Comparison of ENCODE assay signal across 10 cellular contexts in the genomic region with DNA sequence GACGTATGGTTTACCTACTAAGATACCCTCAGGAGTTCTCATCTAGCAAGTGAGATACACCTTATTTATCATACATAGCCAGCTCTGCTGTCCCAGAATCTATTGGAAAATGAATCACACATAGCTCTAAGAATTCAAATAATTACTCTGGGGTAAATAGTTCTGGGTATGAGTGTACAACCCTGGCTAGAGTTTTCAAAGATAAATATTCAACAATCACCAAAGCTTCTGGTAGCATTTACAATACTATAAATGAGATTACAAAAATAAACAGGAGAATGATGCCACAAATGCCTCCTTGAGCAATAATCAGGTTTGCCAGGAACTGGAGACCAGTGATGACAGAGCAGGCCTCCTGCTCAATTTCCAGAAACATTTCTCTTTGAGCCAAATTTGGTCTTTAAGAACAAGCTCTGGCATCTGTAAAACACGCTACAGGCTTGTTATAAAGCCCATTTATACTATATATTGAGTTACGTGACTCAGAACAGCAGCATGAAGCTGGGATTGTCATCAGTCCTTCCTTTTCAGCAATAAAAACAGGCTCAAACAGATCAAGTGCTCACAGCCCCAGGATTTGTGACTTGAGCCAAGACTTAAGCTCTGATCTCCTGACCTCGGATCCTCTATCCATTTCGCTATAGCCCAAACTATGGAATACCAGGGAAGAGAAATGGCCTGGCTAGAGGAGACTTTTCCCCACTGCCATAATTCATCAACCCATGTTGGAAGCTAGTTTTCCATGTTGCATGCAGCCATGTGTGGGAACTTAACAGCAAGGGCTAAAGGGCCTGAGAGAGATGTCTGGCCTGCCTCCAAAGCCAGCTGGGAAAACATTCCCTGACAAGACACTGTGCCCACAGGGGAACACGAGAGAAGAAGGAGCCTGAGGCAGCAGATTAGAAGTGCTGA. TPM values are rescaled to one million over a fixed set of nuclear protein-coding genes. Genes with fewer than 3 reads are reported as not detected.
DNase-seq lines count a peak whose midpoint lies in the region; ATAC-seq, FAIRE-seq and TF ChIP-seq lines count a peak whose summit lies in the region.
"Had no signal": no experiment of that assay in that cellular context is flagged by ENCODE, and none has a peak within 500 bp of the region (broad histone marks: within the 10 kb centered on the region; RNA-seq: fewer than 3 reads in every experiment).

No MANE protein-coding gene starts in this region.

- peaks cover 75% of the 10 kb centered on the region for H3K4me1 Mint-ChIP-seq in stimulated activated naive CD8-positive, alpha-beta T cell treated with anti-CD3 and anti-CD28 coated beads, Interleukin-15, amount 100 ng/mL, for 72 hours
- peaks cover 29% of the 10 kb centered on the region for H3K4me1 Mint-ChIP-seq in mesothelial cell of epicardium

- no peak for DNase-seq in stimulated activated naive CD8-positive, alpha-beta T cell treated with anti-CD3 and anti-CD28 coated beads, Interleukin-15, amount 100 ng/mL, for 72 hours
- DNase-seq in stimulated activated naive CD8-positive, alpha-beta T cell treated with anti-CD3 and anti-CD28 coated beads, Interleukin-15, Interleukin-2, amounts not matched to agents 100 U/mL and 50 U/mL, for 24 hours = no peak
- DNase-seq in cardiac fibroblast (ENCODE audit: low read depth in 2 of 2) (peak; percentile 95 to 96), mesothelial cell of epicardium (ENCODE audit: low spot score in 2 of 2, unreplicated experiment in 2 of 2) (no peak), frontal cortex (ENCODE audit: low spot score in 2 of 2) (no peak), GOT3 (lab: John Stamatoyannopoulos, UW) (no peak), NCI-H2107 (lab: John Stamatoyannopoulos, UW) (no peak)
- DNase-seq in stimulated activated CD8-positive, alpha-beta memory T cell treated with anti-CD3 and anti-CD28 coated beads, Interleukin-4, amount 100 ng/mL, for 48 hours = no peak
- DNase-seq: activated CD4-positive, alpha-beta T cell treated with anti-CD3 and anti-CD28 coated beads for 48 hours; stimulated activated CD4-positive, alpha-beta T cell treated with anti-CD3 and anti-CD28 coated beads, Interleukin-2, amount 100 ng/mL, for 48 hours had no signal

- no peak overlapping the region for H3K4me3 Mint-ChIP-seq in stimulated activated naive CD8-positive, alpha-beta T cell treated with anti-CD3 and anti-CD28 coated beads, Interleukin-15, amount 100 ng/mL, for 72 hours
- H3K4me3 Mint-ChIP-seq in mesothelial cell of epicardium = no peak overlapping the region

- no peaks in the 10 kb centered on the region for H3K27me3 Mint-ChIP-seq in stimulated activated naive CD8-positive, alpha-beta T cell treated with anti-CD3 and anti-CD28 coated beads, Interleukin-15, amount 100 ng/mL, for 72 hours
- H3K27me3 Mint-ChIP-seq in mesothelial cell of epicardium (ENCODE audit: low read depth) = no peaks in the 10 kb centered on the region

- TF ChIP-seq CTCF in cardiac fibroblast (IDR thresholded peaks at IDR 0.05; ENCODE audit: low read depth, low read length) (no peak), mesothelial cell of epicardium (IDR thresholded peaks at IDR 0.05; ENCODE audit: unreplicated experiment) (no peak)

- H3K36me3 Mint-ChIP-seq in mesothelial cell of epicardium = no peaks in the 10 kb centered on the region

- FAIRE-seq in frontal cortex (lab: Jason Lieb, UNC) = no peak

- H3K27ac Mint-ChIP-seq in stimulated activated naive CD8-positive, alpha-beta T cell treated with anti-CD3 and anti-CD28 coated beads, Interleukin-15, amount 100 ng/mL, for 72 hours = peak overlapping the region in 1 of 2 donors; percentile 39
- H3K27ac Mint-ChIP-seq in mesothelial cell of epicardium = peak overlapping the region; percentile 57

- H3K4me3 ChIP-seq in cardiac fibroblast (replicated peaks in 1 of 2; ENCODE audit: low read depth in 2 of 2, low read length in 2 of 2) = no peak overlapping the region

- ATAC-seq in stimulated activated naive CD8-positive, alpha-beta T cell treated with anti-CD3 and anti-CD28 coated beads, Interleukin-15, amount 100 ng/mL, for 72 hours = peak; percentile 63
- ATAC-seq in stimulated activated naive CD8-positive, alpha-beta T cell treated with anti-CD3 and anti-CD28 coated beads, Interleukin-15, Interleukin-2, amounts not matched to agents 100 U/mL and 50 U/mL, for 24 hours = no peak

- peaks cover 8 to 19% of the 10 kb centered on the region in 2 donors for H3K9me3 Mint-ChIP-seq in stimulated activated naive CD8-positive, alpha-beta T cell treated with anti-CD3 and anti-CD28 coated beads, Interleukin-15, amount 100 ng/mL, for 72 hours
- no peaks in the 10 kb centered on the region for H3K9me3 Mint-ChIP-seq in mesothelial cell of epicardium

RNA-seq across cellular contexts. Expression of gene RAB30, which starts 19.7 kb away (rescaled TPM):
- 7.6 to 10.3 TPM (median 9.9 TPM) in 3 replicates for total RNA-seq in mesothelial cell of epicardium
- 41.2 TPM for total RNA-seq in frontal cortex

Comparison
In these comparisons a context has a peak if more than half of its experiments do, and no peak if none do; other contexts are left out.
1. DNase-seq: peak in cardiac fibroblast (2 of 2); none in stimulated activated naive CD8-positive, alpha-beta T cell treated with anti-CD3 and anti-CD28 coated beads, Interleukin-15, amount 100 ng/mL, for 72 hours (0 of 2), stimulated activated naive CD8-positive, alpha-beta T cell treated with anti-CD3 and anti-CD28 coated beads, Interleukin-15, Interleukin-2, amounts not matched to agents 100 U/mL and 50 U/mL, for 24 hours (single experiment), mesothelial cell of epicardium (0 of 2), frontal cortex (0 of 2), GOT3 (single experiment), NCI-H2107 (single experiment) and stimulated activated CD8-positive, alpha-beta memory T cell treated with anti-CD3 and anti-CD28 coated beads, Interleukin-4, amount 100 ng/mL, for 48 hours (single experiment).